In genomic region chr3:55746808-55747413, GRCh38 we compare ENCODE assay signal across 8 cellular contexts.
A peak's percentile ranks its signal among the peaks of the same experiment; 100 is the strongest.
DNase-seq lines count a peak whose midpoint lies in the region; ATAC-seq, FAIRE-seq and TF ChIP-seq lines count a peak whose summit lies in the region.

No MANE protein-coding gene starts in this region.

- DNase-seq in DND-41 (no peak), LHCN-M2 (ENCODE audit: low read depth) (peak; percentile 19), cerebellum (ENCODE audit: low spot score) (peak; percentile 40), nephron progenitor cell (no peak), HTR-8/SVneo (ENCODE audit: insufficient read length, low spot score) (no peak), stomach (no peak)
- no peak for DNase-seq in stimulated activated CD4-positive, alpha-beta T cell treated with anti-CD3 and anti-CD28 coated beads, Interleukin-4, amount 100 ng/mL, for 24 hours

- H3K9ac ChIP-seq in DND-41 (ENCODE audit: low read depth, low read length), result no peak overlapping the region

- H3K4me1 ChIP-seq in DND-41 (ENCODE audit: insufficient read depth, low read length) (no peaks in the 10 kb centered on the region), stomach (no peaks in the 10 kb centered on the region)

- H3K27ac Mint-ChIP-seq in nephron progenitor cell, result no peak overlapping the region

- peaks cover 18% of the 10 kb centered on the region for H3K9me3 Mint-ChIP-seq in nephron progenitor cell

- no peak for ATAC-seq in DND-41 (ENCODE audit: insufficient read depth, low read depth)
- no peak for ATAC-seq in GM19324 (IDR thresholded peaks at IDR 0.05; ENCODE audit: low FRiP score, unreplicated experiment)

- intact Hi-C loops in stomach (cut with DNase I; ENCODE audit: low total_unique reads), result loop anchor here (10.0 kb wide), 1 partner anchor 262 kb away; the partner anchor contains the start of gene WNT5A

- no peak overlapping the region for H3K4me2 ChIP-seq in DND-41 (ENCODE audit: insufficient read depth, low read length)

- no peaks in the 10 kb centered on the region for H3K27me3 Mint-ChIP-seq in nephron progenitor cell (ENCODE audit: low read depth, poor library complexity)

- H3K27me3 ChIP-seq in DND-41 (ENCODE audit: insufficient read depth, low read length, poor library complexity) (no peaks in the 10 kb centered on the region), stomach (no peaks in the 10 kb centered on the region)

- no peak for TF ChIP-seq EP300 in stomach (IDR thresholded peaks at IDR 0.05)

- H3K4me3 ChIP-seq in DND-41 (ENCODE audit: low read depth in 1 of 2, low read length in 2 of 2) (no peak overlapping the region), stomach (no peak overlapping the region)

- H3K4me3 Mint-ChIP-seq in nephron progenitor cell, result no peak overlapping the region

- peak; percentile 44 for TF ChIP-seq CTCF in DND-41 (IDR thresholded peaks at IDR 0.05; ENCODE audit: borderline replicate concordance, extremely low read depth, low read length, poor library complexity, severe bottlenecking)
- TF ChIP-seq CTCF in nephron progenitor cell (IDR thresholded peaks at IDR 0.05), result peak; percentile 20
- TF ChIP-seq CTCF in stomach (IDR thresholded peaks at IDR 0.05), result peak in 1 of 7 experiments; percentile 24

- H3K36me3 Mint-ChIP-seq in nephron progenitor cell (ENCODE audit: low read depth), result peaks cover 7% of the 10 kb centered on the region

- TF ChIP-seq POLR2A in stomach (IDR thresholded peaks at IDR 0.05), result no peak

- H3K9me3 ChIP-seq in DND-41 (ENCODE audit: insufficient read depth, low read length, severe bottlenecking), result no peaks in the 10 kb centered on the region
- H3K9me3 ChIP-seq in stomach, result no peaks in the 10 kb centered on the region

- H4K20me1 ChIP-seq in DND-41 (ENCODE audit: insufficient read depth, low read length), result no peaks in the 10 kb centered on the region

- peaks cover 32% of the 10 kb centered on the region for H3K4me1 Mint-ChIP-seq in nephron progenitor cell

- H3K79me2 ChIP-seq in DND-41 (ENCODE audit: insufficient read depth, low read length), result no peaks in the 10 kb centered on the region

- no peak for FAIRE-seq in HTR-8/SVneo (lab: Jason Lieb, UNC)

- no peaks in the 10 kb centered on the region for H3K36me3 ChIP-seq in DND-41 (ENCODE audit: insufficient read depth, low read length)
- no peaks in the 10 kb centered on the region for H3K36me3 ChIP-seq in stomach

- no peak overlapping the region for H3K27ac ChIP-seq in DND-41 (ENCODE audit: low read length)
- H3K27ac ChIP-seq in stomach, result no peak overlapping the region

- H2AFZ ChIP-seq in DND-41 (ENCODE audit: low read depth, low read length), result no peak overlapping the region

Comparison
In these comparisons a context has a peak if more than half of its experiments do, and no peak if none do; other contexts are left out.
1. DNase-seq: peak in LHCN-M2 (single experiment) and cerebellum (single experiment); none in DND-41 (single experiment), nephron progenitor cell (single experiment), stimulated activated CD4-positive, alpha-beta T cell treated with anti-CD3 and anti-CD28 coated beads, Interleukin-4, amount 100 ng/mL, for 24 hours (single experiment), HTR-8/SVneo (single experiment) and stomach (single experiment).